In genomic region chr4:165537028-165537648, GRCh38 we compare ENCODE assay signal across 8 cellular contexts.
A peak's percentile ranks its signal among the peaks of the same experiment; 100 is the strongest.
DNase-seq lines count a peak whose midpoint lies in the region; ATAC-seq, FAIRE-seq and TF ChIP-seq lines count a peak whose summit lies in the region.

No MANE protein-coding gene starts in this region.

- FAIRE-seq in GM12892 (lab: Jason Lieb, UNC): peak; percentile 78

- no peaks in the 10 kb centered on the region for H3K36me3 Mint-ChIP-seq in activated CD4-positive, alpha-beta memory T cell treated with anti-CD3 and anti-CD28 coated beads, Interleukin-2, amount 10 ng/mL, durations not matched to agents 7 days and 5 days (ENCODE audit: low read depth)
- H3K36me3 Mint-ChIP-seq in activated T-helper 2 cell treated with anti-CD3 and anti-CD28 coated beads, Interferon-gamma antibody, Interleukin-2, Interleukin-4, amounts not matched to agents 10 μg/mL and 5 μg/mL and 100 μg/mL, durations not matched to agents 14 hours and 24 hours and 36 hours (ENCODE audit: low read depth): no peaks in the 10 kb centered on the region

- no peak overlapping the region for H3K4me3 Mint-ChIP-seq in activated CD4-positive, alpha-beta memory T cell treated with anti-CD3 and anti-CD28 coated beads, Interleukin-2, amount 10 ng/mL, durations not matched to agents 7 days and 5 days
- no peak overlapping the region for H3K4me3 Mint-ChIP-seq in activated T-helper 2 cell treated with anti-CD3 and anti-CD28 coated beads, Interferon-gamma antibody, Interleukin-2, Interleukin-4, amounts not matched to agents 10 μg/mL and 5 μg/mL and 100 μg/mL, durations not matched to agents 14 hours and 24 hours and 36 hours (ENCODE audit: low read depth)

- no peak overlapping the region for H3K4me2 ChIP-seq in OCI-LY1 (ENCODE audit: low read length)

- CTCF ChIA-PET in activated CD4-positive, alpha-beta memory T cell treated with anti-CD3 and anti-CD28 coated beads, Interleukin-2, amount 10 ng/mL, durations not matched to agents 7 days and 5 days (lab: Charles Lee): interaction anchor here (0.7 to 1.5 kb wide), 10 partner anchors 11 to 560 kb away, joined by 3 to 8 read pairs (median 3); no protein-coding TSS in a partner anchor

- H3K27me3 ChIP-seq in OCI-LY1 (ENCODE audit: insufficient read depth, low read length): no peaks in the 10 kb centered on the region
- H3K27me3 ChIP-seq in left lung: no peaks in the 10 kb centered on the region

- intact Hi-C loops in left lung (cut with DNase I): loop anchor here (5.0 to 10.0 kb wide), 2 partner anchors 555 to 558 kb away; no protein-coding TSS in a partner anchor
- intact Hi-C loops in activated T-helper 2 cell treated with anti-CD3 and anti-CD28 coated beads, Interferon-gamma antibody, Interleukin-2, Interleukin-4, amounts not matched to agents 10 μg/mL and 5 μg/mL and 100 μg/mL, durations not matched to agents 14 hours and 24 hours and 36 hours (cut with micrococcal nuclease): loop anchor here (1.0 to 5.0 kb wide), 2 partner anchors 165 to 555 kb away; no protein-coding TSS in a partner anchor

- POLR2A ChIA-PET in activated CD4-positive, alpha-beta memory T cell treated with anti-CD3 and anti-CD28 coated beads, Interleukin-2, amount 10 ng/mL, durations not matched to agents 7 days and 5 days (lab: Charles Lee): no interaction called here

- H3F3A ChIP-seq in OCI-LY1 (ENCODE audit: insufficient read depth, low read length): no peaks in the 10 kb centered on the region

- peaks cover 3% of the 10 kb centered on the region for H3K27me3 Mint-ChIP-seq in activated CD4-positive, alpha-beta memory T cell treated with anti-CD3 and anti-CD28 coated beads, Interleukin-2, amount 10 ng/mL, durations not matched to agents 7 days and 5 days
- H3K27me3 Mint-ChIP-seq in activated T-helper 2 cell treated with anti-CD3 and anti-CD28 coated beads, Interferon-gamma antibody, Interleukin-2, Interleukin-4, amounts not matched to agents 10 μg/mL and 5 μg/mL and 100 μg/mL, durations not matched to agents 14 hours and 24 hours and 36 hours (ENCODE audit: low read depth): no peaks in the 10 kb centered on the region

- ATAC-seq in HG03045 (IDR thresholded peaks at IDR 0.05; ENCODE audit: unreplicated experiment) (peak; percentile 57), left lung (peak; percentile 83)

- no peak overlapping the region for H3K27ac ChIP-seq in OCI-LY1 (ENCODE audit: low read depth, low read length, poor library complexity, severe bottlenecking)
- no peak overlapping the region for H3K27ac ChIP-seq in left lung

- H2AFZ ChIP-seq in OCI-LY1 (ENCODE audit: low read length): no peak overlapping the region

- H3K4me1 Mint-ChIP-seq in activated CD4-positive, alpha-beta memory T cell treated with anti-CD3 and anti-CD28 coated beads, Interleukin-2, amount 10 ng/mL, durations not matched to agents 7 days and 5 days: no peaks in the 10 kb centered on the region
- no peaks in the 10 kb centered on the region for H3K4me1 Mint-ChIP-seq in activated T-helper 2 cell treated with anti-CD3 and anti-CD28 coated beads, Interferon-gamma antibody, Interleukin-2, Interleukin-4, amounts not matched to agents 10 μg/mL and 5 μg/mL and 100 μg/mL, durations not matched to agents 14 hours and 24 hours and 36 hours (ENCODE audit: low read depth)

- peak; percentile 70 for TF ChIP-seq CTCF in AG10803 (conservative IDR thresholded peaks at IDR 0.05; ENCODE audit: low read length)
- TF ChIP-seq CTCF in OCI-LY1 (IDR thresholded peaks at IDR 0.05; ENCODE audit: low read length): peak; percentile 67
- peak; percentile 63 for TF ChIP-seq CTCF in choroid plexus epithelial cell (conservative IDR thresholded peaks at IDR 0.05; ENCODE audit: low read depth, low read length)
- TF ChIP-seq CTCF in left lung (IDR thresholded peaks at IDR 0.05): peak; percentile 53 to 78

- no peak overlapping the region for H3K27ac Mint-ChIP-seq in activated CD4-positive, alpha-beta memory T cell treated with anti-CD3 and anti-CD28 coated beads, Interleukin-2, amount 10 ng/mL, durations not matched to agents 7 days and 5 days
- no peak overlapping the region for H3K27ac Mint-ChIP-seq in activated T-helper 2 cell treated with anti-CD3 and anti-CD28 coated beads, Interferon-gamma antibody, Interleukin-2, Interleukin-4, amounts not matched to agents 10 μg/mL and 5 μg/mL and 100 μg/mL, durations not matched to agents 14 hours and 24 hours and 36 hours

- H3K4me3 ChIP-seq in AG10803 (ENCODE audit: low read length) (no peak overlapping the region), OCI-LY1 (ENCODE audit: low read depth, low read length, poor library complexity, severe bottlenecking) (no peak overlapping the region), choroid plexus epithelial cell (ENCODE audit: low read depth, low read length) (no peak overlapping the region), left lung (no peak overlapping the region)

- H3K4me1 ChIP-seq in OCI-LY1 (ENCODE audit: insufficient read depth, low read length, severe bottlenecking) (no peaks in the 10 kb centered on the region), left lung (no peaks in the 10 kb centered on the region)

- H3K79me2 ChIP-seq in OCI-LY1 (ENCODE audit: insufficient read depth, low read length): no peaks in the 10 kb centered on the region

- H3K9me3 ChIP-seq in OCI-LY1 (ENCODE audit: low read length) (no peaks in the 10 kb centered on the region), left lung (no peaks in the 10 kb centered on the region)

- H3K36me3 ChIP-seq in OCI-LY1 (ENCODE audit: insufficient read depth, low read length) (no peaks in the 10 kb centered on the region), left lung (no peaks in the 10 kb centered on the region)

- no peaks in the 10 kb centered on the region for H4K20me1 ChIP-seq in OCI-LY1 (ENCODE audit: insufficient read depth, low read length)

- no peaks in the 10 kb centered on the region for H3K9me3 Mint-ChIP-seq in activated CD4-positive, alpha-beta memory T cell treated with anti-CD3 and anti-CD28 coated beads, Interleukin-2, amount 10 ng/mL, durations not matched to agents 7 days and 5 days
- no peaks in the 10 kb centered on the region for H3K9me3 Mint-ChIP-seq in activated T-helper 2 cell treated with anti-CD3 and anti-CD28 coated beads, Interferon-gamma antibody, Interleukin-2, Interleukin-4, amounts not matched to agents 10 μg/mL and 5 μg/mL and 100 μg/mL, durations not matched to agents 14 hours and 24 hours and 36 hours

- no peak overlapping the region for H3K9ac ChIP-seq in OCI-LY1 (ENCODE audit: low read length)

- H3K9me2 ChIP-seq in OCI-LY1 (ENCODE audit: low read depth, low read length): no peaks in the 10 kb centered on the region

- TF ChIP-seq POLR2A in GM12892 (IDR thresholded peaks at IDR 0.05; ENCODE audit: low read depth, low read length): no peak

- DNase-seq in AG10803 (ENCODE audit: low read depth) (peak; percentile 37), GM12892 (ENCODE audit: insufficient read length) (no peak), choroid plexus epithelial cell (ENCODE audit: low read depth) (peak; percentile 75), left lung (no peak)
- DNase-seq in activated CD4-positive, alpha-beta memory T cell treated with anti-CD3 and anti-CD28 coated beads, Interleukin-2, amount 10 ng/mL, durations not matched to agents 7 days and 5 days: no peak
- no peak for DNase-seq in activated T-helper 2 cell treated with anti-CD3 and anti-CD28 coated beads, Interferon-gamma antibody, Interleukin-2, Interleukin-4, amounts not matched to agents 10 μg/mL and 5 μg/mL and 100 μg/mL, durations not matched to agents 14 hours and 24 hours and 36 hours (ENCODE audit: low spot score)

Comparison
In these comparisons a context has a peak if more than half of its experiments do, and no peak if none do; other contexts are left out.
1. DNase-seq: peak in AG10803 (single experiment) and choroid plexus epithelial cell (single experiment); none in GM12892 (single experiment), left lung (0 of 2), activated CD4-positive, alpha-beta memory T cell treated with anti-CD3 and anti-CD28 coated beads, Interleukin-2, amount 10 ng/mL, durations not matched to agents 7 days and 5 days (single experiment) and activated T-helper 2 cell treated with anti-CD3 and anti-CD28 coated beads, Interferon-gamma antibody, Interleukin-2, Interleukin-4, amounts not matched to agents 10 μg/mL and 5 μg/mL and 100 μg/mL, durations not matched to agents 14 hours and 24 hours and 36 hours (single experiment).
2. Peak in every context shown above with its lines, with median percentiles within 50 percentile points of each other: CTCF ChIP-seq.